Comparison of ENCODE assay signal across 1 cellular context in the genomic region with DNA sequence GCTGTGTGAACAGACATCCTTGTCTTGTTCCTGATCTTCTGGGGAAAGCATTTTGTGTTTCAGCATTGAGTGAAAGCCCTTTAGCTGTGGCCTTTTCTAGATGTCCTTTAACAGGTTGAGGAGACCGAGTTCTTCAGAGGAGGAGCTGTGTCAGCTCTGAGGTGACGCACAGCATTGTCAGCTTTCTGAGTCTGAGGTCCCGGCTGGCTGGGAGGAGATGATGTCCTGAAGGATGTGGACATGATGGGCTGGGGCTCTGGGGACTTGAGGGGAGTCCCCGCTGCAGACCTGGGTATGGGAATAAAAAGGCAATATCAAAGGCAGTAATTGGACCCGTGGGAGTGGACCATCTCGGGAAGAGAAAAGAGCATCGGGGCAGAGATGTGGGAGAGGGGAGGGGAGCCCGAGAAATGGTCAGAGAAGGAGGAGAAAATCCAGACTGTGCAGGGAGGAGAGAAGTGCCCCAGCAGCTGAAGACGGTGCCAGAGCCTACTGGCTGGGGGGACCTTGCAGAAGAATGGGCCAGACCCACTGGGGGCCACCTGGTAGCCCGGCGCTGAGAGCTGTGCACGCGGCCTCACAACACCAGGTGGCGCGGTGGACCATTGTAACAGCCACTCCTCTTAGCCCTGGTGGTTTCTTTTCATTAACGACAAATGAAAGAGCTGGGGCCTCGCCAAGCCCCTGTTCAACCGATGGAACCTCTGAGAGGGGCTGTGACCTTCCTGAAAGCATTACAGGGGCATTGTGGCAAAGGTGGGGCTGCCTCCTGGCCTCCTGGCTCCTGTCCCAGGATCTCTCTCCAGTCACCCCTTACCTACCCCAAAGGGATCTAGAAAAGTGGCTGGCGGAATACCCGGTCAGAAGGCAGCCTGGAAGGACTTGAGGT.
TF ChIP-seq lines count a peak whose summit lies in the region.

No MANE protein-coding gene starts in this region.

TF ChIP-seq in SK-N-SH, 30 proteins besides CTCF, POLR2A, EP300 and RAD21 (continued from another document):
- TF ChIP-seq, protein P1, sequence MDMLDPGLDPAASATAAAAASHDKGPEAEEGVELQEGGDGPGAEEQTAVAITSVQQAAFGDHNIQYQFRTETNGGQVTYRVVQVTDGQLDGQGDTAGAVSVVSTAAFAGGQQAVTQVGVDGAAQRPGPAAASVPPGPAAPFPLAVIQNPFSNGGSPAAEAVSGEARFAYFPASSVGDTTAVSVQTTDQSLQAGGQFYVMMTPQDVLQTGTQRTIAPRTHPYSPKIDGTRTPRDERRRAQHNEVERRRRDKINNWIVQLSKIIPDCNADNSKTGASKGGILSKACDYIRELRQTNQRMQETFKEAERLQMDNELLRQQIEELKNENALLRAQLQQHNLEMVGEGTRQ (IDR thresholded peaks at IDR 0.05; ENCODE audit: borderline replicate concordance, low read depth, low read length) = no peak; the same call in 1 of the 2 replicates
